In the genomic region with DNA sequence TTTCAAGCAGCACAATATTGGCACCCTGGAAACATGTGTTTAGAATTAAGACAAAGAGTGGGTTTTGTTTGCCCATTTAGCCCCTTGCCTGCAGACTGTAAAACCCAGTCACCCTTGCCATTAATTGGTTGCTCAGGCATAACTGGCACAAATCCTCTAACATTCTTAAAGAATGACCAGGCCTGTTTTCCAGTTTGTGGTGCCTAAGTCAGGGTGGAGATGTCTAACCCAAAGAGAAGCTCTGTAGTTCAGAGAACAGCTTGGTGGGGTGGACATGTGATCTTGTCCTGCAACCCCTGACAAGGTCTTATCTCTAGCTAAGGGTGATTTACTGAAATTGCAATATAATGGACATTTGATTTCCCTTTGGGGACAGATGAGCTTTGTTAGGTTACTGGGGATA, we compare ENCODE assay signal across 15 cellular contexts. TPM values are rescaled to one million over a fixed set of nuclear protein-coding genes. Genes with fewer than 3 reads are reported as not detected.
DNase-seq lines count a peak whose midpoint lies in the region; ATAC-seq and TF ChIP-seq lines count a peak whose summit lies in the region.
"Had no signal": no experiment of that assay in that cellular context is flagged by ENCODE, and none has a peak within 500 bp of the region (broad histone marks: within the 10 kb centered on the region; RNA-seq: fewer than 3 reads in every experiment).

No MANE protein-coding gene starts in this region.

- no peaks in the 10 kb centered on the region for H3K4me1 Mint-ChIP-seq in natural killer cell

- DNase-seq in AG09319 (ENCODE audit: extremely low read depth, low read depth) = peak; percentile 27
- peak; percentile 4 for DNase-seq in LoVo (ENCODE audit: low spot score)
- DNase-seq in astrocyte of the spinal cord (ENCODE audit: low read depth, low spot score) = peak; percentile 71
- peak; percentile 89 for DNase-seq in kidney tubule cell (ENCODE audit: low spot score)
- no peak for DNase-seq in HT-29 (ENCODE audit: low spot score)
- no peak for DNase-seq in natural killer cell
- no peak for DNase-seq in KBM-7
- no peak for DNase-seq in activated gamma-delta T cell treated with Interleukin-2 at 50 U/mL for 16 hours
- DNase-seq: activated CD4-positive, alpha-beta T cell treated with anti-CD3 and anti-CD28 coated beads for 4 hours; BE2C; cerebellar nuclear complex; NCI-H524; stimulated activated CD8-positive, alpha-beta memory T cell treated with anti-CD3 and anti-CD28 coated beads, Interleukin-4, amount 100 ng/mL, for 48 hours had no signal

- intact Hi-C loops in natural killer cell (cut with micrococcal nuclease) = no loop called here

- H3K36me3 Mint-ChIP-seq in natural killer cell = peaks cover 6% of the 10 kb centered on the region

- in situ Hi-C loops in astrocyte of the spinal cord (cut with HindIII; ENCODE audit: low sequenced_read_pairs) (no loop called here), KBM-7 (cut with MboI; ENCODE audit: low pct_unique_long_range_greater_than_20kb, low sequenced_read_pairs) (no loop called here)

- TF ChIP-seq CTCF in AG09319 (IDR thresholded peaks at IDR 0.05; ENCODE audit: low read depth, low read length) = no peak
- no peak for TF ChIP-seq CTCF in astrocyte of the spinal cord (IDR thresholded peaks at IDR 0.05; ENCODE audit: low read depth, low read length)
- no peak for TF ChIP-seq CTCF in natural killer cell (IDR thresholded peaks at IDR 0.05)

- H3K4me3 Mint-ChIP-seq in natural killer cell = no peak overlapping the region

- H3K27ac Mint-ChIP-seq in natural killer cell = no peak overlapping the region

- no peak for ATAC-seq in natural killer cell

- no peaks in the 10 kb centered on the region for H3K27me3 Mint-ChIP-seq in natural killer cell (ENCODE audit: low read depth in 2 of 2)

- no peaks in the 10 kb centered on the region for H3K9me3 Mint-ChIP-seq in natural killer cell

- no peak overlapping the region for H3K4me3 ChIP-seq in astrocyte of the spinal cord (ENCODE audit: low read depth, low read length)
- H3K4me3 ChIP-seq: esophagus muscularis mucosa had no signal

RNA-seq across cellular contexts. Expression of gene ANGPTL7, which starts 8.8 kb away (rescaled TPM):
- total RNA-seq in HT-29 (2014; rRNA removed; shearing (Covaris generic)) = not detected in 2 replicates
- not detected for total RNA-seq in natural killer cell
- total RNA-seq: G401 had no signal

Comparison
In these comparisons a context has a peak if more than half of its experiments do, and no peak if none do; other contexts are left out.
1. DNase-seq: peak in AG09319 (single experiment), LoVo (single experiment), astrocyte of the spinal cord (single experiment) and kidney tubule cell (single experiment); none in HT-29 (single experiment), natural killer cell (single experiment), KBM-7 (single experiment) and activated gamma-delta T cell treated with Interleukin-2 at 50 U/mL for 16 hours (single experiment).